Comparison of ENCODE assay signal across 12 cellular contexts in the genomic region with DNA sequence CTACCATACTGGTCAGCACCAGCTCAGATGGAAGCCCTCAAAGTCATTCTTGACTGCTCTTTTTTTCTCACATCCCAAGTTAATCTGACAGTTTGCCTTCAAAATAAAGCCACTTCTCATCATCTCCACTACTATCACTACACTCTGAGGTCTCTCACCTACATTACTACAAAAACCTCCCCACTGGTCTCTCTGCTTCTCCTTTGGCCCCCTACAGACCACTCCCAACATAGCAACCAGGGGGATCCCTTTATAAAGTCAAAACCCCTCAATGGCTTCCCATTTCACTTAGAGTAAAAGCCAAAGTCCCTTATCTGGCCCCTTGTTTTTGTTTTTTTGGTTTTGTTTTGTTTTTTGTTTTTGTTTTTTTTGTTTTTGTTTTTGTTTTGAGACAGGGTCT. TPM values are rescaled to one million over a fixed set of nuclear protein-coding genes. Genes with fewer than 3 reads are reported as not detected.
DNase-seq lines count a peak whose midpoint lies in the region; ATAC-seq and TF ChIP-seq lines count a peak whose summit lies in the region.
"Had no signal": no experiment of that assay in that cellular context is flagged by ENCODE, and none has a peak within 500 bp of the region (broad histone marks: within the 10 kb centered on the region; RNA-seq: fewer than 3 reads in every experiment).

No MANE protein-coding gene starts in this region.

- no peaks in the 10 kb centered on the region for H3K27me3 ChIP-seq in kidney epithelial cell (ENCODE audit: control insufficient read depth, insufficient read depth, low read length)
- H3K27me3 ChIP-seq in psoas muscle (ENCODE audit: insufficient read depth in 3 of 3, low read length in 2 of 3) = peaks cover 0 to 20% (median 0%) of the 10 kb centered on the region in 3 donors

- TF ChIP-seq CTCF in GM12874 (IDR thresholded peaks at IDR 0.05; ENCODE audit: insufficient read depth, low read depth, low read length) = peak; percentile 28; the same call in 1 of the 2 replicates
- TF ChIP-seq CTCF in kidney epithelial cell (IDR thresholded peaks at IDR 0.05; ENCODE audit: insufficient read depth, low read length, poor library complexity, severe bottlenecking) = peak; percentile 29
- TF ChIP-seq CTCF in psoas muscle (IDR thresholded peaks at IDR 0.05) = no peak

- in situ Hi-C loops in SK-MEL-5 (cut with HindIII; ENCODE audit: low pct_unique_long_range_greater_than_20kb, low sequenced_read_pairs) = no loop called here

- H3K4me1 ChIP-seq in psoas muscle = no peaks in the 10 kb centered on the region

- H3K4me3 ChIP-seq in kidney epithelial cell (ENCODE audit: low read depth, low read length) = no peak overlapping the region
- H3K4me3 ChIP-seq in psoas muscle = no peak overlapping the region

- H3K9me3 ChIP-seq in psoas muscle = no peaks in the 10 kb centered on the region

- intact Hi-C loops in psoas muscle (cut with DNase I) = no loop called here

- H3K36me3 ChIP-seq in kidney epithelial cell (ENCODE audit: control insufficient read depth, insufficient read depth, low read length) (no peaks in the 10 kb centered on the region), psoas muscle (ENCODE audit: insufficient read depth in 1 of 2, low read depth in 1 of 2) (no peaks in the 10 kb centered on the region)

- H3K27ac ChIP-seq in psoas muscle = no peak overlapping the region

- no peak for ATAC-seq in psoas muscle
- ATAC-seq in HG03565 (IDR thresholded peaks at IDR 0.05; ENCODE audit: unreplicated experiment) = no peak
- ATAC-seq in GM18907 (IDR thresholded peaks at IDR 0.05; ENCODE audit: unreplicated experiment) = no peak

- peak; percentile 38 for DNase-seq in DMS53 (lab: John Stamatoyannopoulos, UW)
- no peak for DNase-seq in DMS53 treated with DMSO at 0.1 percent for 48 hours (lab: John Stamatoyannopoulos, UW; ENCODE audit: unreplicated experiment)
- DNase-seq in SK-MEL-5 (ENCODE audit: low read depth, low spot score) = peak; percentile 47
- DNase-seq in kidney epithelial cell (ENCODE audit: low read depth) = no peak
- no peak for DNase-seq in psoas muscle
- DNase-seq: activated CD4-positive, alpha-beta memory T cell treated with anti-CD3 and anti-CD28 coated beads, Interleukin-2, amount 10 ng/mL, durations not matched to agents 7 days and 5 days; effector memory CD4-positive, alpha-beta T cell; hypothalamus; NCI-H510A treated with DMSO at 0.1 percent for 48 hours had no signal

RNA-seq across cellular contexts. Expression of a gene that starts 4.6 kb away (rescaled TPM):
- total RNA-seq in SK-MEL-5 (2014; rRNA removed; shearing (Covaris generic)) = 0.48 and 1.0 TPM in 2 replicates
- 0.82 and 1.0 TPM in 2 replicates for polyA plus RNA-seq in SK-MEL-5 (2015; cell fraction: cytosol; rRNA removed)
- polyA plus RNA-seq in SK-MEL-5 (2015; cell fraction: nucleus; rRNA removed) = 2.7 and 4.1 TPM in 2 replicates
- total RNA-seq in kidney epithelial cell (9.2 and 10.8 TPM in 2 replicates), psoas muscle (1 to 10 TPM; 5.2 to 10.0 (median 5.4) TPM)
- polyA plus RNA-seq in psoas muscle = 1 to 10 TPM; 2.4 to 4.5 (median 2.5) TPM

RNA-seq across cellular contexts. Expression of a gene that starts 26.2 kb away (rescaled TPM):
- 12.6 and 17.4 TPM in 2 replicates for total RNA-seq in SK-MEL-5 (2014; rRNA removed; shearing (Covaris generic))
- 9.8 and 12.7 TPM in 2 replicates for polyA plus RNA-seq in SK-MEL-5 (2015; cell fraction: cytosol; rRNA removed)
- polyA plus RNA-seq in SK-MEL-5 (2015; cell fraction: nucleus; rRNA removed) = 261 and 309 TPM in 2 replicates
- total RNA-seq in kidney epithelial cell = 18.1 and 38.5 TPM in 2 replicates
- total RNA-seq in psoas muscle = 1 to 10 TPM; 1.3 to 2.4 (median 2.1) TPM
- polyA plus RNA-seq in psoas muscle = 1 to 10 TPM; 1.3 to 1.4 (median 1.4) TPM

RNA-seq across cellular contexts. Expression of a gene that starts 40.6 kb away (rescaled TPM):
- 6.2 and 7.9 TPM in 2 replicates for total RNA-seq in SK-MEL-5 (2014; rRNA removed; shearing (Covaris generic))
- 14.5 and 16.1 TPM in 2 replicates for polyA plus RNA-seq in SK-MEL-5 (2015; cell fraction: cytosol; rRNA removed)
- polyA plus RNA-seq in SK-MEL-5 (2015; cell fraction: nucleus; rRNA removed) = 83.8 and 92.6 TPM in 2 replicates
- 7.8 and 12.6 TPM in 2 replicates for total RNA-seq in kidney epithelial cell
- total RNA-seq in psoas muscle = under 1 TPM in 3 of 4 donors, not detected in 1; 0.11 to 0.66 (median 0.61) TPM
- polyA plus RNA-seq in psoas muscle = 1 to 10 TPM in 1 of 3 donors, under 1 TPM in 2; 0.31 to 1.5 (median 0.63) TPM

RNA-seq across cellular contexts. Expression of a gene that starts 40.8 kb away (rescaled TPM):
- 45.2 and 55.1 TPM in 2 replicates for total RNA-seq in SK-MEL-5 (2014; rRNA removed; shearing (Covaris generic))
- polyA plus RNA-seq in SK-MEL-5 (2015; cell fraction: cytosol; rRNA removed) = 41.4 and 42.1 TPM in 2 replicates
- 204 and 205 TPM in 2 replicates for polyA plus RNA-seq in SK-MEL-5 (2015; cell fraction: nucleus; rRNA removed)
- 39.7 and 54.2 TPM in 2 replicates for total RNA-seq in kidney epithelial cell
- total RNA-seq in psoas muscle = 10 to 100 TPM; 16.9 to 34.1 (median 27.1) TPM
- polyA plus RNA-seq in psoas muscle = 10 to 100 TPM; 30.1 to 41.3 (median 34.7) TPM

RNA-seq across cellular contexts. Expression of a gene that starts 58.6 kb away (rescaled TPM):
- 32.8 TPM in 2 replicates for total RNA-seq in SK-MEL-5 (2014; rRNA removed; shearing (Covaris generic))
- 54.5 and 70.0 TPM in 2 replicates for polyA plus RNA-seq in SK-MEL-5 (2015; cell fraction: cytosol; rRNA removed)
- polyA plus RNA-seq in SK-MEL-5 (2015; cell fraction: nucleus; rRNA removed) = 41.1 and 54.6 TPM in 2 replicates
- total RNA-seq in kidney epithelial cell (99.7 and 103 TPM in 2 replicates), psoas muscle (100 to 1,000 TPM; 112 to 217 (median 160) TPM)
- polyA plus RNA-seq in psoas muscle = 100 to 1,000 TPM in 2 of 3 donors, 10 to 100 TPM in 1; 93.1 to 147 (median 122) TPM

Comparison
In these comparisons a context has a peak if more than half of its experiments do, and no peak if none do; other contexts are left out.
1. DNase-seq: peak in DMS53 (single experiment) and SK-MEL-5 (single experiment); none in DMS53 treated with DMSO at 0.1 percent for 48 hours (single experiment), kidney epithelial cell (single experiment) and psoas muscle (0 of 2).